In the genomic region with DNA sequence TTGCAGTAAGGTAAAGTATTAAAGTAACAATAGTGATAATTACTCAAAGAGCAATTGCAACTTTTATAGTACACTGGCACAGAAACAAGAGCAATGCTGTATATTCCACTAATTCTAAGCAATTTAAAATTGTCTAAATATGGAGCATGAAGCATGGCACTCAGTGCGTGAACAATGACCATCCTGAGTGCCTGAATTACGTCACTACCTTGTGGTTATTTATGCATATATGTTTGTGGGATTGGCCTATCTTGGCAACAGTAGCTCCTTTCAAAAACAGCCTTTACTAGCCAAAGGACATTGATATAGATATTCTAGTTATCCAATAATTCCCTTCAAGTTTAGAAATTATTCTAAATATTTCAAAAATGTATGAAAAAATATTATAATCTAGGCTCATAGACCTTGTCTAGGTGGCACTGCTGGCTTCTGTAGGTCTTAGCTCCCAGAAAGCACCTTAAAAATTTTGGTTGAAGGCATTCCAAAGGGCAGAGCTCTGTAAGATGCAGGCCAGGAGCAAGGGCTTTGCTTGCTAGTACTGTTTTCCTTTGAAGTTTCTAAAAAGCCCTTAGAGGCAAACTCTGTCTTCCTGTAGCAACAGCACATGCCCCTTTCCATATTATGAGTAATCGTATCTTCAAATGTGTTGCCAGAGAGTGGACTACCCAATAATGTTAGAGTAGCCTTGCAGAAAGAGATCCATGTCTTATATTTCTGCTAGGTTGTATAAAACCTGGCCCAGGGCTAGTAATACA, we compare ENCODE assay signal across 26 cellular contexts.
"Had no signal": no experiment of that assay in that cellular context is flagged by ENCODE, and none has a peak within 500 bp of the region (broad histone marks: within the 10 kb centered on the region; RNA-seq: fewer than 3 reads in every experiment).

No MANE protein-coding gene starts in this region.

- H3K9me3 ChIP-seq: ascending aorta had no signal

- DNase-seq: activated CD4-positive, alpha-beta T cell treated with anti-CD3 and anti-CD28 coated beads, Interleukin-2, amount 10 ng/mL, durations not matched to agents 24 days and 14 days; activated CD4-positive, alpha-beta T cell treated with anti-CD3 and anti-CD28 coated beads, Interleukin-2, amount 50 U/mL, for 4 hours; activated CD8-positive, alpha-beta T cell treated with anti-CD3 and anti-CD28 coated beads for 36 hours; activated effector memory CD4-positive, alpha-beta T cell treated with anti-CD3 and anti-CD28 coated beads, Interleukin-2, amount 50 U/mL, for 16 hours; activated naive CD4-positive, alpha-beta T cell; activated naive CD4-positive, alpha-beta T cell treated with anti-CD3 and anti-CD28 coated beads, Interleukin-2, amount 50 U/mL, for 16 hours; activated naive CD8-positive, alpha-beta T cell treated with anti-CD3 and anti-CD28 coated beads for 36 hours; activated T-cell treated with anti-CD3 and anti-CD28 coated beads, Interleukin-2, amount 50 U/mL, for 1 hour; activated T-cell treated with anti-CD3 and anti-CD28 coated beads, Interleukin-2, amount 50 U/mL, for 72 hours; amygdala; Karpas-422; KBM-7; NCI-H1105; NCI-H1417 treated with DMSO at 0.1 percent for 48 hours; NCI-H187 treated with DMSO at 0.1 percent for 48 hours; NCI-H2081 treated with DMSO at 0.1 percent for 48 hours; NCI-H226; NCI-H446 treated with DMSO at 0.1 percent for 48 hours; NCI-H524; NCI-H69 had no signal

- H3K36me3 ChIP-seq: ascending aorta, cardiac muscle cell had no signal

- H3K4me3 ChIP-seq: ascending aorta, cardiac muscle cell, SK-N-MC had no signal

- H3K27ac ChIP-seq: ascending aorta, cardiac muscle cell, RWPE1, SK-N-MC had no signal

- ATAC-seq: activated CD8-positive, alpha-beta T cell treated with anti-CD3 and anti-CD28 coated beads for 36 hours; activated T-cell treated with anti-CD3 and anti-CD28 coated beads, Interleukin-2, amount 50 U/mL, for 72 hours; activated T-helper 17 cell treated with anti-CD3 and anti-CD28 coated beads, Interleukin-2, amount 50 U/mL, for 72 hours; Right ventricle myocardium inferior had no signal

- H3K27me3 ChIP-seq: ascending aorta had no signal

- H3K4me1 ChIP-seq: ascending aorta had no signal
